ENCODE assay signal across 15 cellular contexts in genomic region chr14:80974338-80975078, GRCh38. TPM values are rescaled to one million over a fixed set of nuclear protein-coding genes. Genes with fewer than 3 reads are reported as not detected.
DNase-seq lines count a peak whose midpoint lies in the region; ATAC-seq and TF ChIP-seq lines count a peak whose summit lies in the region.
"Had no signal": no experiment of that assay in that cellular context is flagged by ENCODE, and none has a peak within 500 bp of the region (broad histone marks: within the 10 kb centered on the region; RNA-seq: fewer than 3 reads in every experiment).

No MANE protein-coding gene starts in this region.

- H3K36me3 ChIP-seq in SK-N-SH (replicated peaks in 1 of 2; ENCODE audit: control insufficient read depth in 1 of 2, insufficient read depth in 2 of 2, low read length in 1 of 2) (no peaks in the 10 kb centered on the region), OCI-LY7 (ENCODE audit: insufficient read depth, low read length) (no peaks in the 10 kb centered on the region; the same call in 1 of the 2 replicates)
- H3K36me3 ChIP-seq: lower lobe of right lung had no signal

- H3K4me3 ChIP-seq in SK-N-SH (ENCODE audit: low read depth in 2 of 2, low read length in 1 of 2) = no peak overlapping the region
- no peak overlapping the region for H3K4me3 ChIP-seq in OCI-LY7 (ENCODE audit: low read depth, low read length, poor library complexity, severe bottlenecking)
- H3K4me3 ChIP-seq: lower lobe of right lung had no signal

- H3K9me2 ChIP-seq in SK-N-SH (no peaks in the 10 kb centered on the region), OCI-LY7 (ENCODE audit: insufficient read depth, low read length) (no peaks in the 10 kb centered on the region)

- TF ChIP-seq CTCF in SK-N-SH (IDR thresholded peaks at IDR 0.05) (no peak), OCI-LY7 (conservative IDR thresholded peaks at IDR 0.05; ENCODE audit: low read length) (no peak)

- POLR2A ChIA-PET in SK-N-SH (lab: Yijun Ruan, JAX) = no interaction called here
- POLR2A ChIA-PET in OCI-LY7 (lab: Charles Lee) = interaction anchor here (0.6 to 18.9 kb wide), 7 partner anchors 9 to 496 kb away, joined by 3 to 267 read pairs (median 3); partner anchors contain the start of gene TSHR

- no peak for DNase-seq in SK-N-SH
- DNase-seq in OCI-LY7 (ENCODE audit: low spot score) = no peak
- DNase-seq in glomerular visceral epithelial cell (ENCODE audit: extremely low spot score) = peak; percentile 92
- DNase-seq in DMS153 (lab: John Stamatoyannopoulos, UW) = no peak
- no peak for DNase-seq in NCI-H2196 treated with DMSO at 0.1 percent for 48 hours (lab: John Stamatoyannopoulos, UW; ENCODE audit: unreplicated experiment)
- DNase-seq: activated CD4-positive, alpha-beta memory T cell treated with anti-CD3 and anti-CD28 coated beads, Interleukin-2, amount 10 ng/mL, durations not matched to agents 7 days and 5 days; dermis blood vessel endothelial cell; lower lobe of right lung; NCI-H1048; occipital lobe; stimulated activated CD4-positive, alpha-beta T cell treated with anti-CD3 and anti-CD28 coated beads, Interleukin-2, amount 100 ng/mL, for 48 hours had no signal

- CTCF ChIA-PET in SK-N-SH (lab: Yijun Ruan, JAX) = interaction anchor here (0.9 to 3.3 kb wide), 4 partner anchors 13 to 190 kb away, joined by 3 to 17 read pairs (median 7); partner anchors contain the start of gene TSHR
- CTCF ChIA-PET in OCI-LY7 (lab: Charles Lee; ENCODE audit: unreplicated experiment) = interaction anchor here (0.6 to 1.4 kb wide), 3 partner anchors 8 to 19 kb away, joined by 3 to 4 read pairs (median 3); partner anchors contain the start of gene TSHR

- TF ChIP-seq EP300 in SK-N-SH (IDR thresholded peaks at IDR 0.05; ENCODE audit: borderline replicate concordance in 1 of 2, low read depth in 1 of 2, low read length in 1 of 2) = no peak

- H3K79me2 ChIP-seq in SK-N-SH (ENCODE audit: insufficient read depth) (no peaks in the 10 kb centered on the region), OCI-LY7 (ENCODE audit: insufficient read depth, low read depth, low read length) (no peaks in the 10 kb centered on the region)

- WGBS in SK-N-SH (ENCODE audit: low lambda C conversion rate) = 37% methylated on average over 2 of the region's 2 CpGs

- no TSS peak for BruUV-seq in OCI-LY7 (replicated peaks; lab: Mats Ljungman, UMichigan)

- H3K9me3 ChIP-seq in SK-N-SH = no peaks in the 10 kb centered on the region
- H3K9me3 ChIP-seq in OCI-LY7 (ENCODE audit: low read length) = no peaks in the 10 kb centered on the region
- H3K9me3 ChIP-seq: lower lobe of right lung had no signal

- H4K20me1 ChIP-seq in SK-N-SH (ENCODE audit: insufficient read depth) (no peaks in the 10 kb centered on the region), OCI-LY7 (ENCODE audit: insufficient read depth, low read length) (no peaks in the 10 kb centered on the region)

- H3K4me2 ChIP-seq in SK-N-SH (no peak overlapping the region), OCI-LY7 (ENCODE audit: low read length) (peak overlapping the region; percentile 27)

- no peak for ATAC-seq in SK-N-SH treated with all-trans-retinoic acid at 6 μM for 48 hours
- no peak for ATAC-seq in GM21576 (IDR thresholded peaks at IDR 0.05; ENCODE audit: unreplicated experiment)
- no peak for ATAC-seq in HG03457 (IDR thresholded peaks at IDR 0.05; ENCODE audit: unreplicated experiment)
- ATAC-seq: lower lobe of right lung had no signal

- no peaks in the 10 kb centered on the region for H3F3A ChIP-seq in SK-N-SH (replicated peaks; ENCODE audit: insufficient read depth)

- H3K4me1 ChIP-seq in SK-N-SH (ENCODE audit: control insufficient read depth in 1 of 2, insufficient read depth in 2 of 2, low read depth in 1 of 2, low read length in 1 of 2) (no peaks in the 10 kb centered on the region; a peak in 1 of 4 replicates), OCI-LY7 (ENCODE audit: insufficient read depth, low read length, poor library complexity, severe bottlenecking) (peaks cover 57% of the 10 kb centered on the region)
- H3K4me1 ChIP-seq: lower lobe of right lung had no signal

- no peak for TF ChIP-seq RAD21 in SK-N-SH (IDR thresholded peaks at IDR 0.05; ENCODE audit: low read length)

- H3K9ac ChIP-seq in SK-N-SH = no peak overlapping the region

- 0 out of 2 replicates have a peak, but pooled peaks cover 5% of the 10 kb centered on the region for H3K27me3 ChIP-seq in SK-N-SH (ENCODE audit: insufficient read depth)

- H2AFZ ChIP-seq in SK-N-SH (ENCODE audit: low read depth) (no peak overlapping the region), OCI-LY7 (ENCODE audit: low read length) (peak overlapping the region; percentile 63; the same call in 1 of the 2 replicates)

- intact Hi-C loops in OCI-LY7 (cut with micrococcal nuclease; ENCODE audit: unreplicated experiment) = loop anchor here (5.0 kb wide), 1 partner anchor 498 kb away; no protein-coding TSS in a partner anchor

- H3K27ac ChIP-seq in SK-N-SH (ENCODE audit: low read depth in 2 of 2, low read length in 1 of 2) = no peak overlapping the region
- H3K27ac ChIP-seq in OCI-LY7 (ENCODE audit: low read depth, low read length, poor library complexity, severe bottlenecking) = no peak overlapping the region
- H3K27ac ChIP-seq: lower lobe of right lung had no signal

TF ChIP-seq in SK-N-SH treated with all-trans-retinoic acid at 6 μM for 48 hours, 23 proteins besides CTCF, POLR2A, EP300 and RAD21 (continues in another document):
- TF ChIP-seq ARNTL (CRISPR knock-in tag; IDR thresholded peaks at IDR 0.05; ENCODE audit: borderline replicate concordance, low read depth) (no peak), ZNF8 (CRISPR knock-in tag; IDR thresholded peaks at IDR 0.05) (no peak), CSRNP3 (CRISPR knock-in tag; IDR thresholded peaks at IDR 0.05) (no peak), CREB5 (CRISPR knock-in tag; IDR thresholded peaks at IDR 0.05; ENCODE audit: low read depth) (no peak), GLIS3 (CRISPR knock-in tag; IDR thresholded peaks at IDR 0.05) (no peak)

TF ChIP-seq in SK-N-SH, 30 proteins besides CTCF, POLR2A, EP300 and RAD21:
- no peak for TF ChIP-seq FOXJ3 (CRISPR knock-in tag; IDR thresholded peaks at IDR 0.05)
- TF ChIP-seq MEF2A (IDR thresholded peaks at IDR 0.05; ENCODE audit: borderline replicate concordance, low read depth) = no peak
- TF ChIP-seq ELF1 (IDR thresholded peaks at IDR 0.05) = no peak
- TF ChIP-seq NFIC (IDR thresholded peaks at IDR 0.05; ENCODE audit: borderline replicate concordance) = no peak
- no peak for TF ChIP-seq ZBTB33 (IDR thresholded peaks at IDR 0.05; ENCODE audit: borderline replicate concordance, low read depth)
- no peak for TF ChIP-seq POLR2AphosphoS5 (IDR thresholded peaks at IDR 0.05; ENCODE audit: low read depth, low read length)
- no peak for TF ChIP-seq PBX3 (IDR thresholded peaks at IDR 0.05)
- no peak for TF ChIP-seq TAF1 (IDR thresholded peaks at IDR 0.05; ENCODE audit: borderline replicate concordance, low read depth, low read length)
- no peak for TF ChIP-seq RXRA (IDR thresholded peaks at IDR 0.05; ENCODE audit: borderline replicate concordance, low read depth)
- TF ChIP-seq MAX (IDR thresholded peaks at IDR 0.05; ENCODE audit: low read depth) = no peak
- no peak for TF ChIP-seq JUND (IDR thresholded peaks at IDR 0.05)
- no peak for TF ChIP-seq GABPA (IDR thresholded peaks at IDR 0.05; ENCODE audit: low read depth)
- no peak for TF ChIP-seq EZH2phosphoT487 (IDR thresholded peaks at IDR 0.05; ENCODE audit: borderline replicate concordance, low read depth)

RNA-seq across cellular contexts. Expression of gene TSHR, which starts 19.1 kb away (rescaled TPM):
- not detected in 2 replicates for polyA plus RNA-seq in SK-N-SH (2012; rRNA removed)
- not detected in 2 replicates for polyA plus RNA-seq in SK-N-SH (2012; cell fraction: cytosol; rRNA removed)
- polyA plus RNA-seq in SK-N-SH (2012; cell fraction: nucleus; rRNA removed) = not detected in 2 replicates
- total RNA-seq in OCI-LY7 (2014; rRNA removed; shearing (Covaris generic)) = 33.4 and 40.0 TPM in 2 replicates
- 3.8 and 4.9 TPM in 2 replicates for total RNA-seq in OCI-LY7 (2022)
- total RNA-seq: A172, dermis blood vessel endothelial cell, lower lobe of right lung had no signal

RNA-seq across cellular contexts. Expression of gene CEP128, which starts 33.0 kb away (rescaled TPM):
- polyA plus RNA-seq in SK-N-SH (2012; rRNA removed) = 1.2 and 1.3 TPM in 2 replicates
- polyA plus RNA-seq in SK-N-SH (2012; cell fraction: cytosol; rRNA removed) = 1.2 and 1.4 TPM in 2 replicates
- polyA plus RNA-seq in SK-N-SH (2012; cell fraction: nucleus; rRNA removed) = 1.2 and 2.8 TPM in 2 replicates
- total RNA-seq in OCI-LY7 (2014; rRNA removed; shearing (Covaris generic)) = 71.9 and 76.9 TPM in 2 replicates
- 125 and 137 TPM in 2 replicates for total RNA-seq in OCI-LY7 (2022)
